Comparison of ENCODE assay signal across 19 cellular contexts in the genomic region with DNA sequence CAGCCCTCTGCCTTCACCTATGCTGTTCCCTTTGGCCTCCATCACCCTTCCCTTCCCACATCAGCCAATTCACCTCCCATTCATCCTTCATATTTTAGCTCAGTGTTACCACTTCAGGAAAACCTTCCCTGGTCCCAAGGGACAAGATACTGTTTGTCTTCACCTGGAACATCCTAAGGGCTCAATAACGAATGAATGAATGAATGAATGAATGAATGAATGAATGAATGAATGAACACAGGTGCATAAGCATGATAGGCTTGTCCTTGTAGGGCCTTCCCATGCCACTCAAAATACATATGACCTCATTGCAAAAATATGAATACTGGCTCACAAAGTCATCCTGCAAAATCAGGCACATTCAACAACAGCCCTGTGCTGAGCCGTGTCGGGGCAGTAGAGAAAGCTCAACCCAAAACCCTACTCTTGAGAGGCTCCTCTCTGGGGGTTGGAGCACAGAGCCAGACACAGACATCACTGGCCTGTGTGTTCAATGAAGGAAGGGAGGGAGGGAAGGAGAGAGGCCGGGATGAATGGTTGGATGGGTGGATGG.
"Had no signal": no experiment of that assay in that cellular context is flagged by ENCODE, and none has a peak within 500 bp of the region (broad histone marks: within the 10 kb centered on the region; RNA-seq: fewer than 3 reads in every experiment).

No MANE protein-coding gene starts in this region.

- H3K9me3 ChIP-seq: esophagus muscularis mucosa, neutrophil, thyroid gland had no signal

- H3K27me3 ChIP-seq: cardiac muscle cell, neutrophil, thyroid gland had no signal

- DNase-seq: activated CD4-positive, alpha-beta T cell treated with anti-CD3 and anti-CD28 coated beads, Interleukin-2, amount 50 U/mL, for 48 hours; activated gamma-delta T cell treated with Interleukin-2 at 50 U/mL for 16 hours; dermis blood vessel endothelial cell; effector memory CD4-positive, alpha-beta T cell; glutamatergic neuron; stimulated activated CD4-positive, alpha-beta T cell treated with anti-CD3 and anti-CD28 coated beads, Interleukin-1b, Interleukin-23, amount 100 ng/mL, for 48 hours; stimulated activated CD8-positive, alpha-beta memory T cell treated with anti-CD3 and anti-CD28 coated beads, Interleukin-4, amount 100 ng/mL, for 48 hours; stimulated activated naive CD4-positive, alpha-beta T cell treated with Interleukin-2 at 50 U/mL for 16 hours; T-helper 17 cell; thyroid gland; WERI-Rb-1 had no signal

- H3K4me3 ChIP-seq: cardiac muscle cell, esophagus muscularis mucosa, thyroid gland had no signal

- FAIRE-seq: keratinocyte had no signal

- H3K4me1 ChIP-seq: foreskin keratinocyte, thyroid gland had no signal

- H3K27ac ChIP-seq: cardiac muscle cell, foreskin keratinocyte, neutrophil, thyroid gland, WERI-Rb-1 had no signal

- H3K36me3 ChIP-seq: cardiac muscle cell, esophagus muscularis mucosa, neutrophil, thyroid gland, WERI-Rb-1 had no signal

- ATAC-seq: activated naive CD4-positive, alpha-beta T cell treated with anti-CD3 and anti-CD28 coated beads, Interleukin-2, amount 50 U/mL, for 72 hours; foreskin keratinocyte; left lobe of liver; natural killer cell treated with Interleukin-12 subunit alpha and Interleukin-12 subunit beta and Interleukin-15 and Interleukin-18, amount 100 ng/mL, for 72 hours; T-helper 17 cell had no signal
